Comparison of ENCODE assay signal across 9 cellular contexts in genomic region chr5:174735498-174736350, GRCh38. TPM values are rescaled to one million over a fixed set of nuclear protein-coding genes. Genes with fewer than 3 reads are reported as not detected.
DNase-seq lines count a peak whose midpoint lies in the region; ATAC-seq and TF ChIP-seq lines count a peak whose summit lies in the region.
"Had no signal": no experiment of that assay in that cellular context is flagged by ENCODE, and none has a peak within 500 bp of the region (broad histone marks: within the 10 kb centered on the region; RNA-seq: fewer than 3 reads in every experiment).

No MANE protein-coding gene starts in this region.

- peaks cover 4% of the 10 kb centered on the region for H3K9me3 Mint-ChIP-seq in glutamatergic neuron (ENCODE audit: unreplicated experiment)

- H3K27me3 ChIP-seq in skeletal muscle tissue (ENCODE audit: control insufficient read depth in 3 of 3, insufficient read depth in 3 of 3, low read length in 3 of 3) = peaks cover 48 to 62% (median 58%) of the 10 kb centered on the region in 3 donors

- H3K4me1 ChIP-seq in skeletal muscle tissue (ENCODE audit: control insufficient read depth in 3 of 3, insufficient read depth in 3 of 3, low read length in 3 of 3) = peaks cover 0 to 7% (median 3%) of the 10 kb centered on the region in 3 donors

- no peaks in the 10 kb centered on the region for H3K36me3 ChIP-seq in skeletal muscle tissue (ENCODE audit: control insufficient read depth in 3 of 3, insufficient read depth in 3 of 3, low read length in 3 of 3)

- H3K4me1 Mint-ChIP-seq in glutamatergic neuron (ENCODE audit: low read depth, unreplicated experiment) = peaks cover 2% of the 10 kb centered on the region

- peak; percentile 13 for DNase-seq in DMS 273 (lab: John Stamatoyannopoulos, UW; ENCODE audit: unreplicated experiment)
- no peak for DNase-seq in DMS 273 treated with DMSO at 0.1 percent for 48 hours (lab: John Stamatoyannopoulos, UW)
- DNase-seq in SK-N-DZ (ENCODE audit: low spot score) = peak; percentile 52
- DNase-seq in glutamatergic neuron = no peak
- no peak for DNase-seq in activated T-cell treated with anti-CD3 and anti-CD28 coated beads for 4 hours
- DNase-seq in SKM-1 treated with dmso at 0.1 percent for 144 hours (lab: John Stamatoyannopoulos, UW; ENCODE audit: unreplicated experiment) = no peak

- no peak for ATAC-seq in HG03439 (IDR thresholded peaks at IDR 0.05; ENCODE audit: unreplicated experiment)

- peak overlapping the region in 2 of 3 donors; percentile 20 to 35 for H3K4me3 ChIP-seq in skeletal muscle tissue (ENCODE audit: low read length in 3 of 3)

- no peaks in the 10 kb centered on the region for H3K9me3 ChIP-seq in skeletal muscle tissue (ENCODE audit: control insufficient read depth in 3 of 3, low read length in 3 of 3)

- H3K9ac ChIP-seq in skeletal muscle tissue (ENCODE audit: low read depth in 1 of 3, low read length in 3 of 3) = peak overlapping the region in 1 of 3 donors; percentile 16

- peak overlapping the region; percentile 77 for H3K4me3 Mint-ChIP-seq in glutamatergic neuron (ENCODE audit: unreplicated experiment)
- H3K4me3 Mint-ChIP-seq: activated naive CD8-positive, alpha-beta T cell had no signal

- H3K27ac ChIP-seq in skeletal muscle tissue (ENCODE audit: low read depth, low read length) = no peak overlapping the region

- no peak overlapping the region for H3K27ac Mint-ChIP-seq in glutamatergic neuron (ENCODE audit: unreplicated experiment)
- H3K27ac Mint-ChIP-seq: activated naive CD8-positive, alpha-beta T cell had no signal

- no peak for TF ChIP-seq CTCF in glutamatergic neuron (IDR thresholded peaks at IDR 0.05; ENCODE audit: partially characterized antibody, unreplicated experiment)

- no peaks in the 10 kb centered on the region for H3K36me3 Mint-ChIP-seq in glutamatergic neuron (ENCODE audit: unreplicated experiment)
- H3K36me3 Mint-ChIP-seq: activated naive CD8-positive, alpha-beta T cell had no signal

- H3K27me3 Mint-ChIP-seq in glutamatergic neuron (ENCODE audit: unreplicated experiment) = peaks cover 37% of the 10 kb centered on the region

RNA-seq across cellular contexts. Expression of gene MSX2, which starts 11.3 kb away (rescaled TPM):
- 2.6 and 3.7 TPM in 2 replicates for polyA plus RNA-seq in SK-N-DZ (2014; cell fraction: cytosol; rRNA removed)
- 0.52 and 1.6 TPM in 2 replicates for polyA plus RNA-seq in SK-N-DZ (2014; cell fraction: nucleus; rRNA removed)
- total RNA-seq in glutamatergic neuron (ENCODE audit: unreplicated experiment) (not detected), skeletal muscle tissue (not detected)

Comparison
In these comparisons a context has a peak if more than half of its experiments do, and no peak if none do; other contexts are left out.
1. DNase-seq: peak in DMS 273 (single experiment) and SK-N-DZ (single experiment); none in DMS 273 treated with DMSO at 0.1 percent for 48 hours (single experiment), glutamatergic neuron (single experiment), activated T-cell treated with anti-CD3 and anti-CD28 coated beads for 4 hours (single experiment) and SKM-1 treated with dmso at 0.1 percent for 144 hours (single experiment).